27 cellular contexts compared by ENCODE assay signal in genomic region chrX:148161661-148162060, GRCh38.
"Had no signal": no experiment of that assay in that cellular context is flagged by ENCODE, and none has a peak within 500 bp of the region (broad histone marks: within the 10 kb centered on the region; RNA-seq: fewer than 3 reads in every experiment).

No MANE protein-coding gene starts in this region.

- DNase-seq: effector CD8-positive, alpha-beta T cell; endodermal cell; foreskin fibroblast; gastrocnemius medialis; head of caudate nucleus; kidney; left cardiac atrium; left lung; mammary epithelial cell; mesendoderm; midbrain; naive thymus-derived CD4-positive, alpha-beta T cell; right lobe of liver; stimulated activated CD4-positive, alpha-beta T cell treated with anti-CD3 and anti-CD28 coated beads, Interleukin-15, amount 100 ng/mL, for 24 hours; stimulated activated CD4-positive, alpha-beta T cell treated with anti-CD3 and anti-CD28 coated beads, Interleukin-2, amount 100 ng/mL, for 48 hours; stimulated activated naive CD4-positive, alpha-beta T cell treated with Interleukin-2 at 50 U/mL for 16 hours; stomach; thyroid gland; trophoblast cell had no signal

- H3K9me3 ChIP-seq: gastrocnemius medialis, left lung, right lobe of liver, stomach, thyroid gland, vagina had no signal

- H3K4me3 ChIP-seq: gastrocnemius medialis, left lung, neural progenitor cell, right lobe of liver, stomach, thyroid gland, vagina had no signal

- H3K27me3 Mint-ChIP-seq: dendritic cell treated with granulocyte-macrophage colony-stimulating factor and Interleukin-4, amounts not matched to agents 40 ng/mL and 50 ng/mL, for 4 days; naive thymus-derived CD4-positive, alpha-beta T cell; progenitor cell of endocrine pancreas had no signal

- H3K27ac ChIP-seq: epithelial cell of prostate, gastrocnemius medialis, left lung, neural progenitor cell, parathyroid adenoma, right lobe of liver, stomach, thyroid gland, vagina had no signal

- H3K27ac Mint-ChIP-seq: dendritic cell treated with granulocyte-macrophage colony-stimulating factor and Interleukin-4, amounts not matched to agents 40 ng/mL and 50 ng/mL, for 4 days; endodermal cell; naive thymus-derived CD4-positive, alpha-beta T cell; nephron; neural progenitor cell; progenitor cell of endocrine pancreas had no signal

- H3K27me3 ChIP-seq: gastrocnemius medialis, left lung, neural progenitor cell, right lobe of liver, stomach, thyroid gland, vagina had no signal

- ATAC-seq: esophagus mucosa; gastrocnemius medialis; left cardiac atrium; left lung; naive thymus-derived CD4-positive, alpha-beta T cell; right lobe of liver had no signal

- H3K9me3 Mint-ChIP-seq: dendritic cell treated with granulocyte-macrophage colony-stimulating factor and Interleukin-4, amounts not matched to agents 40 ng/mL and 50 ng/mL, for 4 days had no signal

- H3K4me1 ChIP-seq: gastrocnemius medialis, left lung, neural progenitor cell, parathyroid adenoma, right lobe of liver, stomach, thyroid gland, vagina had no signal

- H3K36me3 Mint-ChIP-seq: naive thymus-derived CD4-positive, alpha-beta T cell; neural progenitor cell had no signal

- H3K36me3 ChIP-seq: gastrocnemius medialis, left lung, neural progenitor cell, right lobe of liver, stomach, thyroid gland, vagina had no signal

- H3K4me1 Mint-ChIP-seq: endodermal cell; naive thymus-derived CD4-positive, alpha-beta T cell; nephron; neural progenitor cell had no signal

- H3K4me3 Mint-ChIP-seq: dendritic cell treated with granulocyte-macrophage colony-stimulating factor and Interleukin-4, amounts not matched to agents 40 ng/mL and 50 ng/mL, for 4 days; endodermal cell; naive thymus-derived CD4-positive, alpha-beta T cell; nephron; neural progenitor cell had no signal
